Comparison of ENCODE assay signal across 17 cellular contexts in the genomic region with DNA sequence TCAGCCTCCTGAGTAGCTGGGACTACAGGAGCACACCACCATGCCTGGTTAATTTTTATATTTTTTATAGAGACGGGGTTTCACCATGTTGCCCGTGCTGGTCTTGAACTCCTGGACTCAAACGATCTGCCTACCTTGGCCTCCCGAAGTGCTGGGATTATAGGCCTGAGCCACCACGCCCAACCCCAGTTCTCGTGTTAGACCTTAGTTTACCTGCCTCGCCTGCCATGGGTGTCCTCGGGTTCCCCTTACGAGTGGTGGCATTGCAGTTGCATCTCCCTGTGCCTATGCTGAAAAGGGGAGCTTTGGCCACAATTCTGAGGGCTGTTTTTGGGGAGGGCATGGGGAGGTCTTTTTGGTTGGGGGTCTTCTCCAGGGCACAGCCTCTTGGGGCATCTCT. TPM values are rescaled to one million over a fixed set of nuclear protein-coding genes. Genes with fewer than 3 reads are reported as not detected.
DNase-seq lines count a peak whose midpoint lies in the region; ATAC-seq lines count a peak whose summit lies in the region.
"Had no signal": no experiment of that assay in that cellular context is flagged by ENCODE, and none has a peak within 500 bp of the region (broad histone marks: within the 10 kb centered on the region; RNA-seq: fewer than 3 reads in every experiment).

No MANE protein-coding gene starts in this region.

- no peaks in the 10 kb centered on the region for H3K9me3 Mint-ChIP-seq in activated T-cell treated with anti-CD3 and anti-CD28 coated beads, Interleukin-2, amount 50 U/mL, for 72 hours
- H3K9me3 Mint-ChIP-seq in activated T-cell treated with anti-CD3 and anti-CD28 coated beads, Interleukin-2, amount 50 U/mL, for 4 hours: no peaks in the 10 kb centered on the region
- H3K9me3 Mint-ChIP-seq in effector memory CD8-positive, alpha-beta T cell: no peaks in the 10 kb centered on the region
- no peaks in the 10 kb centered on the region for H3K9me3 Mint-ChIP-seq in stimulated activated memory B cell treated with anti-CD40 and anti-IgM and Interleukin-4, amounts not matched to agents 10 μg/mL and 1 μg/mL and 100 μg/mL, for 72 hours
- H3K9me3 Mint-ChIP-seq: CD4-positive, alpha-beta T cell; H9 had no signal

- no peaks in the 10 kb centered on the region for H3K36me3 Mint-ChIP-seq in activated T-cell treated with anti-CD3 and anti-CD28 coated beads, Interleukin-2, amount 50 U/mL, for 72 hours (ENCODE audit: insufficient read depth in 2 of 2)
- peaks cover 4% of the 10 kb centered on the region for H3K36me3 Mint-ChIP-seq in activated T-cell treated with anti-CD3 and anti-CD28 coated beads, Interleukin-2, amount 50 U/mL, for 4 hours (ENCODE audit: insufficient read depth)
- no peaks in the 10 kb centered on the region for H3K36me3 Mint-ChIP-seq in T-helper 17 cell (ENCODE audit: low read depth)
- peaks cover 13% of the 10 kb centered on the region for H3K36me3 Mint-ChIP-seq in effector memory CD8-positive, alpha-beta T cell (ENCODE audit: insufficient read depth)
- peaks cover 19% of the 10 kb centered on the region for H3K36me3 Mint-ChIP-seq in stimulated activated memory B cell treated with anti-CD40 and anti-IgM and Interleukin-4, amounts not matched to agents 10 μg/mL and 1 μg/mL and 100 μg/mL, for 72 hours

- H3K27me3 Mint-ChIP-seq in activated T-cell treated with anti-CD3 and anti-CD28 coated beads, Interleukin-2, amount 50 U/mL, for 72 hours (ENCODE audit: low read depth): no peaks in the 10 kb centered on the region
- H3K27me3 Mint-ChIP-seq in activated T-cell treated with anti-CD3 and anti-CD28 coated beads, Interleukin-2, amount 50 U/mL, for 4 hours (ENCODE audit: low read depth): no peaks in the 10 kb centered on the region
- no peaks in the 10 kb centered on the region for H3K27me3 Mint-ChIP-seq in T-helper 17 cell
- no peaks in the 10 kb centered on the region for H3K27me3 Mint-ChIP-seq in effector memory CD8-positive, alpha-beta T cell
- no peaks in the 10 kb centered on the region for H3K27me3 Mint-ChIP-seq in stimulated activated memory B cell treated with anti-CD40 and anti-IgM and Interleukin-4, amounts not matched to agents 10 μg/mL and 1 μg/mL and 100 μg/mL, for 72 hours
- H3K27me3 Mint-ChIP-seq: CD4-positive, alpha-beta T cell had no signal

- no peaks in the 10 kb centered on the region for H3K9me3 ChIP-seq in T-helper 17 cell (ENCODE audit: control insufficient read depth, low read length, poor library complexity, severe bottlenecking)

- H3K4me3 Mint-ChIP-seq in activated T-cell treated with anti-CD3 and anti-CD28 coated beads, Interleukin-2, amount 50 U/mL, for 72 hours: no peak overlapping the region
- H3K4me3 Mint-ChIP-seq in activated T-cell treated with anti-CD3 and anti-CD28 coated beads, Interleukin-2, amount 50 U/mL, for 4 hours: no peak overlapping the region
- no peak overlapping the region for H3K4me3 Mint-ChIP-seq in T-helper 17 cell
- no peak overlapping the region for H3K4me3 Mint-ChIP-seq in effector memory CD8-positive, alpha-beta T cell
- H3K4me3 Mint-ChIP-seq in stimulated activated memory B cell treated with anti-CD40 and anti-IgM and Interleukin-4, amounts not matched to agents 10 μg/mL and 1 μg/mL and 100 μg/mL, for 72 hours: no peak overlapping the region
- H3K4me3 Mint-ChIP-seq: CD4-positive, alpha-beta T cell; H9 had no signal

- no peak for ATAC-seq in activated T-cell treated with anti-CD3 and anti-CD28 coated beads, Interleukin-2, amount 50 U/mL, for 72 hours (replicated peaks in 1 of 2)
- ATAC-seq in activated T-cell treated with anti-CD3 and anti-CD28 coated beads, Interleukin-2, amount 50 U/mL, for 4 hours: no peak
- ATAC-seq in T-helper 17 cell: no peak
- no peak for ATAC-seq in effector memory CD8-positive, alpha-beta T cell (replicated peaks)
- ATAC-seq in stimulated activated memory B cell treated with anti-CD40 and anti-IgM and Interleukin-4, amounts not matched to agents 10 μg/mL and 1 μg/mL and 100 μg/mL, for 72 hours: no peak
- ATAC-seq in HG03442 (IDR thresholded peaks at IDR 0.05; ENCODE audit: unreplicated experiment): no peak

- H3K4me1 Mint-ChIP-seq in activated T-cell treated with anti-CD3 and anti-CD28 coated beads, Interleukin-2, amount 50 U/mL, for 72 hours (ENCODE audit: low read depth): peaks cover 29% of the 10 kb centered on the region
- peaks cover 55% of the 10 kb centered on the region for H3K4me1 Mint-ChIP-seq in activated T-cell treated with anti-CD3 and anti-CD28 coated beads, Interleukin-2, amount 50 U/mL, for 4 hours (ENCODE audit: low read depth)
- H3K4me1 Mint-ChIP-seq in T-helper 17 cell: peaks cover 34% of the 10 kb centered on the region
- peaks cover 43 to 49% of the 10 kb centered on the region in 2 donors for H3K4me1 Mint-ChIP-seq in effector memory CD8-positive, alpha-beta T cell (ENCODE audit: low read depth in 2 of 2)
- H3K4me1 Mint-ChIP-seq in stimulated activated memory B cell treated with anti-CD40 and anti-IgM and Interleukin-4, amounts not matched to agents 10 μg/mL and 1 μg/mL and 100 μg/mL, for 72 hours: peaks cover 80% of the 10 kb centered on the region

- H3K27ac Mint-ChIP-seq in activated T-cell treated with anti-CD3 and anti-CD28 coated beads, Interleukin-2, amount 50 U/mL, for 72 hours: peak overlapping the region; percentile 62
- peak overlapping the region; percentile 72 for H3K27ac Mint-ChIP-seq in T-helper 17 cell
- peak overlapping the region; percentile 85 to 90 for H3K27ac Mint-ChIP-seq in effector memory CD8-positive, alpha-beta T cell
- peak overlapping the region; percentile 73 for H3K27ac Mint-ChIP-seq in stimulated activated memory B cell treated with anti-CD40 and anti-IgM and Interleukin-4, amounts not matched to agents 10 μg/mL and 1 μg/mL and 100 μg/mL, for 72 hours

- no peak for DNase-seq in activated T-cell treated with anti-CD3 and anti-CD28 coated beads, Interleukin-2, amount 50 U/mL, for 72 hours
- no peak for DNase-seq in activated T-cell treated with anti-CD3 and anti-CD28 coated beads, Interleukin-2, amount 50 U/mL, for 4 hours
- DNase-seq in T-helper 17 cell: no peak
- DNase-seq in effector memory CD8-positive, alpha-beta T cell: no peak
- DNase-seq in NCI-H1694 treated with DMSO at 0.1 percent for 48 hours (lab: John Stamatoyannopoulos, UW): no peak
- no peak for DNase-seq in COLO829 (ENCODE audit: low spot score)
- DNase-seq: 8988T; AML-193; CD4-positive, alpha-beta T cell; COR-L47; DMS153; DMS79 treated with DMSO at 0.1 percent for 48 hours; EL; GOT3; H9 had no signal

RNA-seq across cellular contexts. Expression of gene TBC1D22A, which starts 18.8 kb away (rescaled TPM):
- total RNA-seq in activated T-cell treated with anti-CD3 and anti-CD28 coated beads, Interleukin-2, amount 50 U/mL, for 72 hours: 10 to 100 TPM; 29.5 to 34.8 TPM
- 10 to 100 TPM; 29.8 to 31.1 (median 29.9) TPM for total RNA-seq in activated T-cell treated with anti-CD3 and anti-CD28 coated beads, Interleukin-2, amount 50 U/mL, for 4 hours
- 10 to 100 TPM; 42.1 to 43.8 TPM for total RNA-seq in T-helper 17 cell

RNA-seq across cellular contexts. Expression of gene CERK, which starts 43.2 kb away (rescaled TPM):
- total RNA-seq in activated T-cell treated with anti-CD3 and anti-CD28 coated beads, Interleukin-2, amount 50 U/mL, for 72 hours: 10 to 100 TPM; 38.6 to 53.1 TPM
- total RNA-seq in activated T-cell treated with anti-CD3 and anti-CD28 coated beads, Interleukin-2, amount 50 U/mL, for 4 hours: 10 to 100 TPM; 41.4 to 47.3 (median 44.9) TPM
- total RNA-seq in T-helper 17 cell: 100 to 1,000 TPM; 164 to 174 TPM
